14 cellular contexts compared by ENCODE assay signal in the genomic region with DNA sequence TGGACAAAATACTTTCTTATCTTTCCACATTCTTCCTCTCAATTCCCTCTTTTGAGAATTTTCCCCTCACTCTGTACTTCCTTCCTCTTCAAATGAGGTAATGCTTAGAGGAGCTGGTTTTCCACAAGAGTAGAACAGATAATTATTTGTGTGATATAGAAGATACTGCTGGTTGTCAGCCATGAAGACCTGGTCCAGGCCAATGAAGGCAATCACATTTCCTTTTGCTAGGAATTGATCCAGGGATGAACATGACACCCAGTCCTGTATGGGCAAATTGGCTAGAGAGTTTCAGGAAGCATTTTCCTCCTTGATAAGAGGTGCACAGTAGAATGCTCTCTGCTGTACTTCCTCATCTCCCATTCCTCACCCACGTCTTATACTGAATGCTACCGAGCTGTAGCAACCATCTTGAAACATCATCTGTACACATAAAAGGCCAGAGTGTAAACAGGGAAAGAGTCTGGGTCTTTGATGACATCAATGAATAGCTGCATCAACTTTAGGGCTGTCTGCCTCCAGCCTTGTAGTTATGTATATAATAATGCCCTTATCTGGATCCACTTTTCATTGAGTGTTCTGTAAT.
DNase-seq lines count a peak whose midpoint lies in the region; ATAC-seq and TF ChIP-seq lines count a peak whose summit lies in the region.
"Had no signal": no experiment of that assay in that cellular context is flagged by ENCODE, and none has a peak within 500 bp of the region (broad histone marks: within the 10 kb centered on the region; RNA-seq: fewer than 3 reads in every experiment).

No MANE protein-coding gene starts in this region.

- no peak for ATAC-seq in activated CD8-positive, alpha-beta T cell treated with anti-CD3 and anti-CD28 coated beads for 36 hours
- no peak for ATAC-seq in activated CD8-positive, alpha-beta T cell treated with anti-CD3 and anti-CD28 coated beads, Interleukin-2, amount 10 ng/mL, durations not matched to agents 7 days and 5 days
- peak; percentile 14 for ATAC-seq in HG03342 (IDR thresholded peaks at IDR 0.05; ENCODE audit: unreplicated experiment)
- ATAC-seq in activated B cell treated with CpG ODN at 0.5 μM for 24 hours (ENCODE audit: low read depth) = peak; percentile 28
- no peak for ATAC-seq in WTC11
- ATAC-seq in HG02885 (IDR thresholded peaks at IDR 0.05; ENCODE audit: poor library complexity, unreplicated experiment) = no peak
- ATAC-seq: foreskin keratinocyte had no signal

- POLR2A ChIA-PET in activated CD8-positive, alpha-beta T cell treated with anti-CD3 and anti-CD28 coated beads for 36 hours (lab: Charles Lee) = interaction anchor here (1.1 kb wide), 1 partner anchor 11 kb away, joined by 3 read pairs; no protein-coding TSS in a partner anchor
- POLR2A ChIA-PET in activated CD8-positive, alpha-beta T cell treated with anti-CD3 and anti-CD28 coated beads, Interleukin-2, amount 10 ng/mL, durations not matched to agents 7 days and 5 days (lab: Charles Lee) = interaction anchor here (0.6 kb wide), 1 partner anchor 814 kb away, joined by 3 read pairs; no protein-coding TSS in a partner anchor
- POLR2A ChIA-PET in activated B cell treated with CpG ODN at 0.5 μM for 24 hours (lab: Charles Lee) (interaction anchor here (0.6 kb wide), 1 partner anchor 81 kb away, joined by 6 read pairs; no protein-coding TSS in a partner anchor), WTC11 (lab: Charles Lee) (no interaction called here)

- no peak for DNase-seq in activated CD8-positive, alpha-beta T cell treated with anti-CD3 and anti-CD28 coated beads for 36 hours
- no peak for DNase-seq in activated CD8-positive, alpha-beta T cell treated with anti-CD3 and anti-CD28 coated beads, Interleukin-2, amount 10 ng/mL, durations not matched to agents 7 days and 5 days
- no peak for DNase-seq in activated B cell treated with CpG ODN at 0.5 μM for 24 hours
- no peak for DNase-seq in WTC11 (ENCODE audit: low spot score)
- DNase-seq in NCI-H748 treated with DMSO at 0.1 percent for 48 hours (lab: John Stamatoyannopoulos, UW) = no peak
- DNase-seq: amygdala, dorsolateral prefrontal cortex, foreskin keratinocyte, kidney, NCI-H446 treated with DMSO at 0.1 percent for 48 hours had no signal

- no peak overlapping the region for H3K4me3 ChIP-seq in skeletal muscle tissue (ENCODE audit: low read length in 3 of 3)
- H3K4me3 ChIP-seq: dorsolateral prefrontal cortex had no signal

- H3K36me3 ChIP-seq in skeletal muscle tissue (ENCODE audit: control insufficient read depth in 3 of 3, insufficient read depth in 3 of 3, low read length in 3 of 3) = no peaks in the 10 kb centered on the region

- peaks cover 58% of the 10 kb centered on the region for H3K4me1 Mint-ChIP-seq in activated CD8-positive, alpha-beta T cell treated with anti-CD3 and anti-CD28 coated beads for 36 hours (ENCODE audit: low read depth)
- peaks cover 48% of the 10 kb centered on the region for H3K4me1 Mint-ChIP-seq in activated CD8-positive, alpha-beta T cell treated with anti-CD3 and anti-CD28 coated beads, Interleukin-2, amount 10 ng/mL, durations not matched to agents 7 days and 5 days (ENCODE audit: low read depth)
- peaks cover 29% of the 10 kb centered on the region for H3K4me1 Mint-ChIP-seq in activated B cell treated with CpG ODN at 0.5 μM for 24 hours
- H3K4me1 Mint-ChIP-seq in WTC11 = no peaks in the 10 kb centered on the region

- H3K36me3 Mint-ChIP-seq in activated CD8-positive, alpha-beta T cell treated with anti-CD3 and anti-CD28 coated beads for 36 hours (ENCODE audit: low read depth) = peaks cover 56% of the 10 kb centered on the region
- H3K36me3 Mint-ChIP-seq in activated CD8-positive, alpha-beta T cell treated with anti-CD3 and anti-CD28 coated beads, Interleukin-2, amount 10 ng/mL, durations not matched to agents 7 days and 5 days (ENCODE audit: low read depth) = peaks cover 59% of the 10 kb centered on the region
- H3K36me3 Mint-ChIP-seq in activated B cell treated with CpG ODN at 0.5 μM for 24 hours (ENCODE audit: low read depth) (no peaks in the 10 kb centered on the region), WTC11 (no peaks in the 10 kb centered on the region)

- CTCF ChIA-PET in activated CD8-positive, alpha-beta T cell treated with anti-CD3 and anti-CD28 coated beads for 36 hours (lab: Charles Lee) = interaction anchor here (0.7 to 2.3 kb wide), 4 partner anchors 11 to 134 kb away, joined by 3 to 8 read pairs (median 4); no protein-coding TSS in a partner anchor
- CTCF ChIA-PET in activated CD8-positive, alpha-beta T cell treated with anti-CD3 and anti-CD28 coated beads, Interleukin-2, amount 10 ng/mL, durations not matched to agents 7 days and 5 days (lab: Charles Lee) = no interaction called here
- CTCF ChIA-PET in activated B cell treated with CpG ODN at 0.5 μM for 24 hours (lab: Charles Lee) = no interaction called here
- CTCF ChIA-PET in WTC11 (lab: Charles Lee) = no interaction called here

- no peaks in the 10 kb centered on the region for H3K27me3 Mint-ChIP-seq in activated CD8-positive, alpha-beta T cell treated with anti-CD3 and anti-CD28 coated beads for 36 hours
- no peaks in the 10 kb centered on the region for H3K27me3 Mint-ChIP-seq in activated CD8-positive, alpha-beta T cell treated with anti-CD3 and anti-CD28 coated beads, Interleukin-2, amount 10 ng/mL, durations not matched to agents 7 days and 5 days (ENCODE audit: low read depth)
- H3K27me3 Mint-ChIP-seq in activated B cell treated with CpG ODN at 0.5 μM for 24 hours (no peaks in the 10 kb centered on the region), WTC11 (ENCODE audit: low read depth) (no peaks in the 10 kb centered on the region)
- H3K27me3 Mint-ChIP-seq: type B pancreatic cell had no signal

- peak overlapping the region; percentile 90 for H3K27ac Mint-ChIP-seq in activated CD8-positive, alpha-beta T cell treated with anti-CD3 and anti-CD28 coated beads for 36 hours
- H3K27ac Mint-ChIP-seq in activated CD8-positive, alpha-beta T cell treated with anti-CD3 and anti-CD28 coated beads, Interleukin-2, amount 10 ng/mL, durations not matched to agents 7 days and 5 days = no peak overlapping the region
- H3K27ac Mint-ChIP-seq in activated B cell treated with CpG ODN at 0.5 μM for 24 hours (peak overlapping the region; percentile 64), WTC11 (no peak overlapping the region)
- H3K27ac Mint-ChIP-seq: type B pancreatic cell had no signal

- intact Hi-C loops in activated CD8-positive, alpha-beta T cell treated with anti-CD3 and anti-CD28 coated beads for 36 hours (cut with micrococcal nuclease) = no loop called here
- intact Hi-C loops in activated B cell treated with CpG ODN at 0.5 μM for 24 hours (cut with micrococcal nuclease) = loop anchor here (5.0 kb wide), 1 partner anchor 205 kb away; the partner anchor contains the start of genes PEX1 and RBM48

- peak overlapping the region; percentile 36 for H3K27ac ChIP-seq in skeletal muscle tissue (ENCODE audit: low read depth, low read length)
- H3K27ac ChIP-seq: dorsolateral prefrontal cortex had no signal

- no peak overlapping the region for H3K4me3 Mint-ChIP-seq in activated CD8-positive, alpha-beta T cell treated with anti-CD3 and anti-CD28 coated beads for 36 hours
- H3K4me3 Mint-ChIP-seq in activated CD8-positive, alpha-beta T cell treated with anti-CD3 and anti-CD28 coated beads, Interleukin-2, amount 10 ng/mL, durations not matched to agents 7 days and 5 days = no peak overlapping the region
- peak overlapping the region; percentile 39 for H3K4me3 Mint-ChIP-seq in activated B cell treated with CpG ODN at 0.5 μM for 24 hours
- no peak overlapping the region for H3K4me3 Mint-ChIP-seq in WTC11
- H3K4me3 Mint-ChIP-seq: type B pancreatic cell had no signal

- H3K9me3 Mint-ChIP-seq in activated CD8-positive, alpha-beta T cell treated with anti-CD3 and anti-CD28 coated beads for 36 hours = no peaks in the 10 kb centered on the region
- no peaks in the 10 kb centered on the region for H3K9me3 Mint-ChIP-seq in activated CD8-positive, alpha-beta T cell treated with anti-CD3 and anti-CD28 coated beads, Interleukin-2, amount 10 ng/mL, durations not matched to agents 7 days and 5 days (ENCODE audit: insufficient read depth)
- no peaks in the 10 kb centered on the region for H3K9me3 Mint-ChIP-seq in activated B cell treated with CpG ODN at 0.5 μM for 24 hours
- H3K9me3 Mint-ChIP-seq in WTC11 = no peaks in the 10 kb centered on the region
- H3K9me3 Mint-ChIP-seq: type B pancreatic cell had no signal

- TF ChIP-seq CTCF in activated CD8-positive, alpha-beta T cell treated with anti-CD3 and anti-CD28 coated beads for 36 hours (IDR thresholded peaks at IDR 0.05) = no peak
- TF ChIP-seq CTCF in activated B cell treated with CpG ODN at 0.5 μM for 24 hours (IDR thresholded peaks at IDR 0.05) (no peak), WTC11 (IDR thresholded peaks at IDR 0.05) (no peak)

- no peaks in the 10 kb centered on the region for H3K27me3 ChIP-seq in skeletal muscle tissue (ENCODE audit: control insufficient read depth in 3 of 3, insufficient read depth in 3 of 3, low read length in 3 of 3)
- H3K27me3 ChIP-seq: dorsolateral prefrontal cortex, foreskin keratinocyte had no signal

- no peaks in the 10 kb centered on the region for H3K4me1 ChIP-seq in skeletal muscle tissue (ENCODE audit: control insufficient read depth in 3 of 3, insufficient read depth in 3 of 3, low read length in 3 of 3)

- no peak overlapping the region for H3K9ac ChIP-seq in skeletal muscle tissue (ENCODE audit: low read depth in 1 of 3, low read length in 3 of 3)

- H3K9me3 ChIP-seq in skeletal muscle tissue (ENCODE audit: control insufficient read depth in 3 of 3, low read length in 3 of 3) = no peaks in the 10 kb centered on the region

TF ChIP-seq in WTC11, 78 proteins besides CTCF, POLR2A, EP300 and RAD21 (continues in another document):
- TF ChIP-seq IRF1 (CRISPR knock-in tag; IDR thresholded peaks at IDR 0.05) = no peak
- TF ChIP-seq, protein P1, sequence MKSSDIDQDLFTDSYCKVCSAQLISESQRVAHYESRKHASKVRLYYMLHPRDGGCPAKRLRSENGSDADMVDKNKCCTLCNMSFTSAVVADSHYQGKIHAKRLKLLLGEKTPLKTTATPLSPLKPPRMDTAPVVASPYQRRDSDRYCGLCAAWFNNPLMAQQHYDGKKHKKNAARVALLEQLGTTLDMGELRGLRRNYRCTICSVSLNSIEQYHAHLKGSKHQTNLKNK (CRISPR knock-in tag; IDR thresholded peaks at IDR 0.05) = no peak
- no peak for TF ChIP-seq KAT7 (CRISPR knock-in tag; IDR thresholded peaks at IDR 0.05; ENCODE audit: borderline replicate concordance)
- no peak for TF ChIP-seq CREM (CRISPR knock-in tag; IDR thresholded peaks at IDR 0.05)
- TF ChIP-seq CBFB (CRISPR knock-in tag; IDR thresholded peaks at IDR 0.05; ENCODE audit: low read depth) = no peak
- TF ChIP-seq MYBL2 (CRISPR knock-in tag; IDR thresholded peaks at IDR 0.05) = no peak
- no peak for TF ChIP-seq ZNF416 (CRISPR knock-in tag; IDR thresholded peaks at IDR 0.05)
- TF ChIP-seq FOXK1 (CRISPR knock-in tag; IDR thresholded peaks at IDR 0.05) = no peak

Comparison
In these comparisons a context has a peak if more than half of its experiments do, and no peak if none do; other contexts are left out.
1. H3K27ac Mint-ChIP-seq: peak in activated CD8-positive, alpha-beta T cell treated with anti-CD3 and anti-CD28 coated beads for 36 hours (single experiment) and activated B cell treated with CpG ODN at 0.5 μM for 24 hours (single experiment); none in activated CD8-positive, alpha-beta T cell treated with anti-CD3 and anti-CD28 coated beads, Interleukin-2, amount 10 ng/mL, durations not matched to agents 7 days and 5 days (single experiment) and WTC11 (single experiment).
2. ATAC-seq: peak in HG03342 (single experiment) and activated B cell treated with CpG ODN at 0.5 μM for 24 hours (single experiment); none in activated CD8-positive, alpha-beta T cell treated with anti-CD3 and anti-CD28 coated beads for 36 hours (single experiment), activated CD8-positive, alpha-beta T cell treated with anti-CD3 and anti-CD28 coated beads, Interleukin-2, amount 10 ng/mL, durations not matched to agents 7 days and 5 days (single experiment), WTC11 (single experiment) and HG02885 (single experiment).